ENCODE assay signal across 8 cellular contexts in the genomic region with DNA sequence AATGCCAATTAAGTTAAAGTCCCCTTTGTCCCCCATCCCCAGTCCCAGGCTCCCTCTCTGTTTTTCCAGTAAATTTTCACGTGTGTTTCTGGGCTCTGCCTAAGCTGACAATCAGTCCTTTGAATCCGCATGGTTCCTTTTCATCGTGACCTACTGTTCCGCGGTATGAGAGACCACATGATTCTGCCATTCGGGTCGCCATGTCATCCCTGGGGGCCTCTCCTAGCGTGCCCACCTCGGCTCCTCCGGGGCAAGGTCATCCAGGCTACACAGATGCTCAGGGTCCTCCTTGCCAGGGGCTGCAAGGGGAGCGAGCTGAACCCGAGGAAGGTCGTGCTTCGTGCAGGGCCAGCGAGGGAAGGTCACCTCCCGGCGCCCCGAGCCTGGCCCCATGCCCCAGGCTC.
DNase-seq lines count a peak whose midpoint lies in the region; ATAC-seq and TF ChIP-seq lines count a peak whose summit lies in the region.

No MANE protein-coding gene starts in this region.

- no peaks in the 10 kb centered on the region for H3K4me1 ChIP-seq in cardiac muscle cell (ENCODE audit: low read depth)

- intact Hi-C loops in Right ventricle myocardium inferior (cut with DNase I), result no loop called here

- DNase-seq in cardiac muscle cell (ENCODE audit: low read depth in 1 of 2, low spot score in 1 of 2) (peak in 1 of 2 donors; percentile 41), Right ventricle myocardium inferior (ENCODE audit: missing footprints) (no peak), foreskin melanocyte (peak; percentile 72), pons (ENCODE audit: low spot score) (peak; percentile 70)
- no peak for DNase-seq in effector CD8-positive, alpha-beta T cell (lab: John Stamatoyannopoulos, UW)

- ATAC-seq in Right ventricle myocardium inferior, result no peak
- ATAC-seq in HG03108 (IDR thresholded peaks at IDR 0.05; ENCODE audit: unreplicated experiment), result peak; percentile 7
- ATAC-seq in HG02763 (IDR thresholded peaks at IDR 0.05; ENCODE audit: unreplicated experiment), result no peak

- peak overlapping the region; percentile 68 for H3K4me3 ChIP-seq in cardiac muscle cell
- peak overlapping the region; percentile 79 for H3K4me3 ChIP-seq in WI38 (ENCODE audit: low read depth, low read length)

- H3K36me3 ChIP-seq in cardiac muscle cell, result no peaks in the 10 kb centered on the region

- H3K27me3 ChIP-seq in cardiac muscle cell, result no peaks in the 10 kb centered on the region

- TF ChIP-seq CTCF in cardiac muscle cell (IDR thresholded peaks at IDR 0.05; ENCODE audit: low read depth, low read length), result no peak
- TF ChIP-seq CTCF in WI38 (IDR thresholded peaks at IDR 0.05; ENCODE audit: low read depth, low read length), result no peak

- H3K27ac ChIP-seq in cardiac muscle cell, result no peak overlapping the region

- no peaks in the 10 kb centered on the region for H3K9me3 ChIP-seq in cardiac muscle cell (ENCODE audit: low read depth)

Comparison
In these comparisons a context has a peak if more than half of its experiments do, and no peak if none do; other contexts are left out.
1. DNase-seq: peak in foreskin melanocyte (single experiment) and pons (single experiment); none in Right ventricle myocardium inferior (single experiment) and effector CD8-positive, alpha-beta T cell (single experiment).